8 cellular contexts compared by ENCODE assay signal in the genomic region with DNA sequence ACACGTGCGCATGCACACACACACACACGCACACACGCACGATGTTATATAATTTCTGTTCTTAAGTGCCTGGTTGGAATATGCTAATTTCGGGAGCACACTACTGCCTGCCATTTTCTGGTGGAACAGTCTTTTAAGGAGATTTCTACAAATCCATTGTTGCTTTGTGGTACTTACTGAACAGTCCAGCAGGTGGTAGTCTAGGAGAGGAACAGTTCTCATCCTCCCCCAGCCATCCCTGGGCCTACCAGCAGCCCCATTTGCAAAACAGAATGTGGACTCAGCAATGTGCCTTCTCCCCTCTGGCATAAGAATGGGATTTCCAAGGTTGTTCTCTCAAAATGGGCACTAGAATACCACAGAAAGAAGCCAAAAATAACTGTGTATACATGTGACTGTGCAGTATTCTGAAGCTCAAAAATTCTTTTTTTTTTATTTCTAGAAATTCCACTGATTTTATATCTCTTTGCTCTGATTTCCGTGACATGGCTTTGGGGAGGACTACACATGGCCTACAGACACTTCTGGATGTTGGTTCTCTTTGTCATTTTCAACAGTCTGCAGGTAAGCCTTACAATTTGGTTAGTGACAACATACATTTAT.
DNase-seq lines count a peak whose midpoint lies in the region; ATAC-seq, FAIRE-seq and TF ChIP-seq lines count a peak whose summit lies in the region.

No MANE protein-coding gene starts in this region.

- FAIRE-seq in TTC549 (lab: Jason Lieb, UNC) = peak; percentile 94

- peak; percentile 93 for TF ChIP-seq CTCF in AG10803 (conservative IDR thresholded peaks at IDR 0.05; ENCODE audit: low read length)

- H3K4me3 ChIP-seq in AG10803 (ENCODE audit: low read length) = no peak overlapping the region

- DNase-seq in AG10803 (ENCODE audit: low read depth) = peak; percentile 85
- peak; percentile 79 for DNase-seq in NCI-H2029 treated with DMSO at 0.1 percent for 48 hours (lab: John Stamatoyannopoulos, UW)
- peak; percentile 92 for DNase-seq in cerebellar cortex (ENCODE audit: low spot score)
- peak; percentile 76 for DNase-seq in kidney glomerular epithelial cell (lab: John Stamatoyannopoulos, UW)
- DNase-seq in stimulated activated CD4-positive, alpha-beta T cell treated with anti-CD3 and anti-CD28 coated beads, Interleukin-2, amount 100 ng/mL, for 24 hours = peak; percentile 45 to 54

- ATAC-seq in GM18520 (IDR thresholded peaks at IDR 0.05; ENCODE audit: unreplicated experiment) = peak; percentile 82
- ATAC-seq in HG02981 (IDR thresholded peaks at IDR 0.05; ENCODE audit: unreplicated experiment) = peak; percentile 98
